Comparison of ENCODE assay signal across 9 cellular contexts in genomic region chr18:13218376-13219011, GRCh38. TPM values are rescaled to one million over a fixed set of nuclear protein-coding genes. Genes with fewer than 3 reads are reported as not detected.
DNase-seq lines count a peak whose midpoint lies in the region; ATAC-seq, FAIRE-seq and TF ChIP-seq lines count a peak whose summit lies in the region.
"Had no signal": no experiment of that assay in that cellular context is flagged by ENCODE, and none has a peak within 500 bp of the region (broad histone marks: within the 10 kb centered on the region; RNA-seq: fewer than 3 reads in every experiment).

Gene LDLRAD4, plus strand, starts transcription at chr18:13218760.

- H3K4me2 ChIP-seq in DND-41 (ENCODE audit: insufficient read depth, low read length), result peak within 1 kb of the TSS; percentile 84

- peaks cover 31% of the 10 kb centered on the region for H3K27me3 Mint-ChIP-seq in activated T-cell treated with anti-CD3 and anti-CD28 coated beads, Interleukin-2, amount 50 U/mL, for 72 hours (ENCODE audit: low read depth)

- H3K36me3 Mint-ChIP-seq in activated T-cell treated with anti-CD3 and anti-CD28 coated beads, Interleukin-2, amount 50 U/mL, for 72 hours (ENCODE audit: insufficient read depth in 2 of 2), result peaks cover 1 to 8% of the 10 kb centered on the region in 2 donors

- H3K9me3 Mint-ChIP-seq in activated T-cell treated with anti-CD3 and anti-CD28 coated beads, Interleukin-2, amount 50 U/mL, for 72 hours, result no peaks in the 10 kb centered on the region

- H4K20me1 ChIP-seq in DND-41 (ENCODE audit: insufficient read depth, low read length), result 0 out of 2 replicates have a peak, but pooled peaks cover 2% of the 10 kb centered on the region

- peaks cover 1% of the 10 kb centered on the region; the same call in 1 of the 2 replicates for H3K36me3 ChIP-seq in DND-41 (ENCODE audit: insufficient read depth, low read length)
- H3K36me3 ChIP-seq in neuron (ENCODE audit: insufficient read depth, low read length), result no peaks in the 10 kb centered on the region
- no peaks in the 10 kb centered on the region for H3K36me3 ChIP-seq in upper lobe of right lung

- peak within 1 kb of the TSS; percentile 77 for H2AFZ ChIP-seq in DND-41 (ENCODE audit: low read depth, low read length)
- peak within 1 kb of the TSS; percentile 77 for H2AFZ ChIP-seq in neuron (ENCODE audit: low read depth, low read length)

- TF ChIP-seq CTCF in DND-41 (IDR thresholded peaks at IDR 0.05; ENCODE audit: borderline replicate concordance, extremely low read depth, low read length, poor library complexity, severe bottlenecking) (no peak), upper lobe of right lung (IDR thresholded peaks at IDR 0.05) (no peak)

- H3K4me1 Mint-ChIP-seq in activated T-cell treated with anti-CD3 and anti-CD28 coated beads, Interleukin-2, amount 50 U/mL, for 72 hours (ENCODE audit: low read depth), result peaks cover 54% of the 10 kb centered on the region

- H3K4me3 ChIP-seq in DND-41 (ENCODE audit: low read depth in 1 of 2, low read length in 2 of 2), result peak within 1 kb of the TSS; percentile 82 to 83
- H3K4me3 ChIP-seq in neuron (ENCODE audit: low read length), result peak within 1 kb of the TSS; percentile 48
- H3K4me3 ChIP-seq in upper lobe of right lung, result peak within 1 kb of the TSS; percentile 60

- H3K27ac ChIP-seq in DND-41 (ENCODE audit: low read length) (peak within 1 kb of the TSS; percentile 76), upper lobe of right lung (peak within 1 kb of the TSS; percentile 76)

- peak; percentile 78 for DNase-seq in DND-41
- peak; percentile 39 for DNase-seq in NCI-H2171 treated with DMSO at 0.1 percent for 48 hours (lab: John Stamatoyannopoulos, UW)
- DNase-seq in activated T-cell treated with anti-CD3 and anti-CD28 coated beads, Interleukin-2, amount 50 U/mL, for 72 hours, result peak; percentile 45 to 58
- peak; percentile 60 to 67 for DNase-seq in frontal cortex (ENCODE audit: low spot score in 2 of 2)
- DNase-seq in upper lobe of right lung, result no peak

- no peak within 1 kb of the TSS for H3K27ac Mint-ChIP-seq in activated T-cell treated with anti-CD3 and anti-CD28 coated beads, Interleukin-2, amount 50 U/mL, for 72 hours

- no peak for FAIRE-seq in frontal cortex (lab: Jason Lieb, UNC)

- H3K4me3 Mint-ChIP-seq in activated T-cell treated with anti-CD3 and anti-CD28 coated beads, Interleukin-2, amount 50 U/mL, for 72 hours, result peak within 1 kb of the TSS; percentile 83 to 97

- intact Hi-C loops in upper lobe of right lung (cut with DNase I), result loop anchor here (5.0 kb wide), 1 partner anchor 309 kb away; no protein-coding TSS in a partner anchor

- H3K9me3 ChIP-seq in DND-41 (ENCODE audit: insufficient read depth, low read length, severe bottlenecking), result no peaks in the 10 kb centered on the region
- no peaks in the 10 kb centered on the region for H3K9me3 ChIP-seq in neuron (ENCODE audit: low read length)
- H3K9me3 ChIP-seq in upper lobe of right lung, result no peaks in the 10 kb centered on the region

- peak; percentile 55 for ATAC-seq in DND-41 (ENCODE audit: insufficient read depth, low read depth)
- ATAC-seq in activated T-cell treated with anti-CD3 and anti-CD28 coated beads, Interleukin-2, amount 50 U/mL, for 72 hours (replicated peaks in 1 of 2), result peak; percentile 11 to 19
- ATAC-seq in upper lobe of right lung, result peak; percentile 3
- ATAC-seq in HG03039 (IDR thresholded peaks at IDR 0.05; ENCODE audit: unreplicated experiment), result no peak
- no peak for ATAC-seq in HG03025 (IDR thresholded peaks at IDR 0.05; ENCODE audit: low FRiP score, unreplicated experiment)

- H3K4me1 ChIP-seq in DND-41 (ENCODE audit: insufficient read depth, low read length), result peaks cover 62% of the 10 kb centered on the region
- peaks cover 18% of the 10 kb centered on the region for H3K4me1 ChIP-seq in neuron (ENCODE audit: insufficient read depth, low read length)
- H3K4me1 ChIP-seq in upper lobe of right lung, result peaks cover 48% of the 10 kb centered on the region

- no peaks in the 10 kb centered on the region for H3K27me3 ChIP-seq in DND-41 (ENCODE audit: insufficient read depth, low read length, poor library complexity)
- peaks cover 73% of the 10 kb centered on the region for H3K27me3 ChIP-seq in neuron (ENCODE audit: insufficient read depth, low read length)
- H3K27me3 ChIP-seq in upper lobe of right lung, result peaks cover 4% of the 10 kb centered on the region

- H3K9ac ChIP-seq in DND-41 (ENCODE audit: low read depth, low read length), result peak within 1 kb of the TSS; percentile 87

- peaks cover 55% of the 10 kb centered on the region for H3K79me2 ChIP-seq in DND-41 (ENCODE audit: insufficient read depth, low read length)

RNA-seq across cellular contexts. Expression of gene LDLRAD4, which starts in this region (rescaled TPM):
- 10 to 100 TPM; 46.0 to 47.2 TPM for total RNA-seq in activated T-cell treated with anti-CD3 and anti-CD28 coated beads, Interleukin-2, amount 50 U/mL, for 72 hours
- 60.7 TPM for total RNA-seq in frontal cortex
- total RNA-seq in upper lobe of right lung, result 18.4 TPM
- total RNA-seq: LHCN-M2 had no signal

Comparison
In these comparisons a context has a peak if more than half of its experiments do, and no peak if none do; other contexts are left out.
1. ATAC-seq: peak in DND-41 (single experiment), activated T-cell treated with anti-CD3 and anti-CD28 coated beads, Interleukin-2, amount 50 U/mL, for 72 hours (2 of 2) and upper lobe of right lung (single experiment); none in HG03039 (single experiment) and HG03025 (single experiment).
2. Peak in every context shown above with its lines, with median percentiles within 50 percentile points of each other: H3K4me3 ChIP-seq.